In the genomic region with DNA sequence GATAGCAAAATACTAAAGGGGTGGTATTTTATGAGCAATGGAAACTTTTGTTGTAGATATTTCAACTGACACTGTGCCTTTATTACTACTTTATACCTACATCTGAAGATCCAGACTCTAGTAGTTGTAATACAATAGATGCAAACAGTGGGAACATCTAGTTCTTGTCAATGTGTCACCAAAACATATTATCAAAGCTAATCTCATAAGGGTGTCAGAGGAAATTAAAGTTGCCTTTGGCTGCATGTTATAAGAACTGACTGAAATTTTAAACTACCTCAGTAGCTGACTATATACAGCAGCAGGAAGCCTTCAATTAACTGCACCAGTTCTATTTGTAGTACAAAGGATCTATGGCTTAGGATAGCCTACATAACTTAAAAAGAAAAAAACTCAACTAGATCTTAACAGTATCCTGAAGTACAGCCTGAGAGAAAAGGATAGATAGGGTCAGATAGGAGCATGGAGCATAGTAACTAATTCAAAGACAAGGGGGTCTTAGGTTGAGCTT, we compare ENCODE assay signal across 12 cellular contexts. TPM values are rescaled to one million over a fixed set of nuclear protein-coding genes. Genes with fewer than 3 reads are reported as not detected.
DNase-seq lines count a peak whose midpoint lies in the region; ATAC-seq and TF ChIP-seq lines count a peak whose summit lies in the region.
"Had no signal": no experiment of that assay in that cellular context is flagged by ENCODE, and none has a peak within 500 bp of the region (broad histone marks: within the 10 kb centered on the region; RNA-seq: fewer than 3 reads in every experiment).

No MANE protein-coding gene starts in this region.

- H3K9me2 ChIP-seq in OCI-LY7 (ENCODE audit: insufficient read depth, low read length), result no peaks in the 10 kb centered on the region

- H3K27me3 Mint-ChIP-seq in Calu3 (ENCODE audit: unreplicated experiment), result no peaks in the 10 kb centered on the region

- H3K4me3 ChIP-seq in A673 (ENCODE audit: low read depth, low read length, poor library complexity, severe bottlenecking) (no peak overlapping the region), OCI-LY7 (ENCODE audit: low read depth, low read length, poor library complexity, severe bottlenecking) (peak overlapping the region; percentile 55), breast epithelium (no peak overlapping the region)
- H3K4me3 ChIP-seq: PC-9 had no signal

- no peaks in the 10 kb centered on the region for H3K9me3 Mint-ChIP-seq in Calu3 (ENCODE audit: low read depth, unreplicated experiment)

- H3K4me3 Mint-ChIP-seq in Calu3 (ENCODE audit: low read depth, unreplicated experiment), result no peak overlapping the region

- BruUV-seq in A673 (replicated peaks; lab: Mats Ljungman, UMichigan) (no TSS peak), Calu3 (replicated peaks; lab: Mats Ljungman, UMichigan) (no TSS peak), OCI-LY7 (replicated peaks; lab: Mats Ljungman, UMichigan) (no TSS peak)

- H3K36me3 Mint-ChIP-seq in Calu3 (ENCODE audit: insufficient read depth, unreplicated experiment), result peaks cover 28% of the 10 kb centered on the region

- H3K4me1 ChIP-seq in A673 (ENCODE audit: insufficient read depth, low read length, poor library complexity, severe bottlenecking), result peaks cover 37% of the 10 kb centered on the region
- peaks cover 99% of the 10 kb centered on the region for H3K4me1 ChIP-seq in OCI-LY7 (ENCODE audit: insufficient read depth, low read length, poor library complexity, severe bottlenecking)
- no peaks in the 10 kb centered on the region for H3K4me1 ChIP-seq in breast epithelium

- H3K27ac Mint-ChIP-seq in Calu3 (ENCODE audit: unreplicated experiment), result peak overlapping the region; percentile 39

- TF ChIP-seq CTCF in A673 (conservative IDR thresholded peaks at IDR 0.05; ENCODE audit: low read depth, low read length) (no peak), Calu3 (IDR thresholded peaks at IDR 0.05; ENCODE audit: unreplicated experiment) (no peak), OCI-LY7 (conservative IDR thresholded peaks at IDR 0.05; ENCODE audit: low read length) (no peak), breast epithelium (IDR thresholded peaks at IDR 0.05) (no peak)

- intact Hi-C loops in A673 (cut with micrococcal nuclease; ENCODE audit: unreplicated experiment) (no loop called here), Calu3 (cut with micrococcal nuclease; ENCODE audit: unreplicated experiment) (no loop called here), OCI-LY7 (cut with micrococcal nuclease; ENCODE audit: unreplicated experiment) (no loop called here), left ventricle myocardium superior (cut with micrococcal nuclease) (no loop called here), breast epithelium (cut with DNase I; ENCODE audit: low total_unique reads) (no loop called here)

- H3K27me3 ChIP-seq in A673 (replicated peaks; ENCODE audit: insufficient read depth, low read depth, low read length, poor library complexity) (no peaks in the 10 kb centered on the region), breast epithelium (no peaks in the 10 kb centered on the region)

- peak; percentile 44 for ATAC-seq in left ventricle myocardium superior
- no peak for ATAC-seq in HG02588 (IDR thresholded peaks at IDR 0.05; ENCODE audit: unreplicated experiment)
- no peak for ATAC-seq in GM19397 (IDR thresholded peaks at IDR 0.05; ENCODE audit: unreplicated experiment)

- no peaks in the 10 kb centered on the region for H3K36me3 ChIP-seq in A673 (ENCODE audit: insufficient read depth, low read length, poor library complexity, severe bottlenecking)
- 0 out of 2 replicates have a peak, but pooled peaks cover 7% of the 10 kb centered on the region for H3K36me3 ChIP-seq in OCI-LY7 (ENCODE audit: insufficient read depth, low read length)
- H3K36me3 ChIP-seq in breast epithelium, result no peaks in the 10 kb centered on the region

- H3K4me1 Mint-ChIP-seq in Calu3 (ENCODE audit: low read depth, unreplicated experiment), result peaks cover 37% of the 10 kb centered on the region

- TF ChIP-seq POLR2A in breast epithelium (IDR thresholded peaks at IDR 0.05), result no peak

- H3K79me2 ChIP-seq in OCI-LY7 (ENCODE audit: insufficient read depth, low read depth, low read length), result peaks cover 100% of the 10 kb centered on the region

- POLR2A ChIA-PET in A673 (lab: Charles Lee; ENCODE audit: low non-redundant PET) (no interaction called here), OCI-LY7 (lab: Charles Lee) (interaction anchor here (0.6 to 15.1 kb wide), 7 partner anchors 9 to 43 kb away, joined by 3 to 532 read pairs (median 8); partner anchors contain the start of gene HDAC9)

- DNase-seq in A673 (ENCODE audit: low spot score) (peak; percentile 50), Calu3 (no peak), OCI-LY7 (ENCODE audit: low spot score) (no peak), left ventricle myocardium superior (no peak), NOMO-1 (lab: John Stamatoyannopoulos, UW; ENCODE audit: unreplicated experiment in 2 of 2) (no peak), breast epithelium (ENCODE audit: low spot score in 2 of 2) (no peak)
- DNase-seq: NCI-H1436 treated with DMSO at 0.1 percent for 48 hours, NCI-H2227 treated with DMSO at 0.1 percent for 48 hours, NCI-H524 treated with DMSO at 0.1 percent for 48 hours, PC-9 had no signal

- no peaks in the 10 kb centered on the region for H3K9me3 ChIP-seq in A673 (ENCODE audit: low read depth, low read length, poor library complexity, severe bottlenecking)
- no peaks in the 10 kb centered on the region for H3K9me3 ChIP-seq in OCI-LY7 (ENCODE audit: low read length)
- H3K9me3 ChIP-seq in breast epithelium, result no peaks in the 10 kb centered on the region

- peak overlapping the region; percentile 49; the same call in 1 of the 2 replicates for H2AFZ ChIP-seq in OCI-LY7 (ENCODE audit: low read length)
- H2AFZ ChIP-seq: PC-9 had no signal

- H3K4me2 ChIP-seq in OCI-LY7 (ENCODE audit: low read length), result peak overlapping the region; percentile 83
- H3K4me2 ChIP-seq: PC-9 had no signal

- no peaks in the 10 kb centered on the region for H4K20me1 ChIP-seq in OCI-LY7 (ENCODE audit: insufficient read depth, low read length)

- CTCF ChIA-PET in A673 (lab: Charles Lee), result no interaction called here
- CTCF ChIA-PET in Calu3 (lab: Charles Lee), result interaction anchor here (1.5 kb wide), 1 partner anchor 10 kb away, joined by 4 read pairs; no protein-coding TSS in a partner anchor
- CTCF ChIA-PET in OCI-LY7 (lab: Charles Lee; ENCODE audit: unreplicated experiment), result no interaction called here

- peak overlapping the region; percentile 32 for H3K27ac ChIP-seq in A673 (ENCODE audit: low read depth, low read length, poor library complexity, severe bottlenecking)
- peak overlapping the region; percentile 88 for H3K27ac ChIP-seq in OCI-LY7 (ENCODE audit: low read depth, low read length, poor library complexity, severe bottlenecking)
- no peak overlapping the region for H3K27ac ChIP-seq in breast epithelium
- H3K27ac ChIP-seq: PC-9 had no signal

RNA-seq across cellular contexts. Expression of gene HDAC9, which starts 30.9 kb away (rescaled TPM):
- 28.3 and 31.9 TPM in 2 replicates for total RNA-seq in A673 (2021)
- total RNA-seq in Calu3 (2022), result 152 and 159 TPM in 2 replicates
- 90.3 and 91.7 TPM in 2 replicates for total RNA-seq in OCI-LY7 (2014; rRNA removed; shearing (Covaris generic))
- 58.8 and 68.2 TPM in 2 replicates for total RNA-seq in OCI-LY7 (2022)
- total RNA-seq in left ventricle myocardium superior, result 30.7 TPM
- total RNA-seq in breast epithelium, result 10 to 100 TPM in 1 of 3 donors, 1 to 10 TPM in 2; 7.2 to 27.5 (median 7.3) TPM

Comparison
In these comparisons a context has a peak if more than half of its experiments do, and no peak if none do; other contexts are left out.
1. H3K27ac ChIP-seq: peak in A673 (single experiment) and OCI-LY7 (single experiment); none in breast epithelium (0 of 2).